1 cellular context compared by ENCODE assay signal in genomic region chr7:28360739-28361138, GRCh38.
TF ChIP-seq lines count a peak whose summit lies in the region.

No MANE protein-coding gene starts in this region.

TF ChIP-seq in HCT116, 20 proteins besides CTCF, POLR2A, EP300 and RAD21:
- TF ChIP-seq YY1 (IDR thresholded peaks at IDR 0.05; ENCODE audit: extremely low read depth, insufficient replicate concordance, low read depth, low read length) (no peak), ELF1 (IDR thresholded peaks at IDR 0.05; ENCODE audit: borderline replicate concordance, low read depth) (no peak), FOSL1 (IDR thresholded peaks at IDR 0.05; ENCODE audit: low read depth) (no peak), REST (IDR thresholded peaks at IDR 0.05; ENCODE audit: low read depth) (no peak), JUND (IDR thresholded peaks at IDR 0.05) (no peak), CEBPB (IDR thresholded peaks at IDR 0.05; ENCODE audit: low read depth) (no peak), EZH2phosphoT487 (IDR thresholded peaks at IDR 0.05; ENCODE audit: borderline replicate concordance) (no peak), EZH2 (IDR thresholded peaks at IDR 0.05) (no peak)
